Comparison of ENCODE assay signal across 1 cellular context in genomic region chr2:216791303-216791702, GRCh38.
TF ChIP-seq lines count a peak whose summit lies in the region.

No MANE protein-coding gene starts in this region.

TF ChIP-seq in WTC11, 78 proteins besides CTCF, POLR2A, EP300 and RAD21 (continued from another document):
- TF ChIP-seq, protein P1, sequence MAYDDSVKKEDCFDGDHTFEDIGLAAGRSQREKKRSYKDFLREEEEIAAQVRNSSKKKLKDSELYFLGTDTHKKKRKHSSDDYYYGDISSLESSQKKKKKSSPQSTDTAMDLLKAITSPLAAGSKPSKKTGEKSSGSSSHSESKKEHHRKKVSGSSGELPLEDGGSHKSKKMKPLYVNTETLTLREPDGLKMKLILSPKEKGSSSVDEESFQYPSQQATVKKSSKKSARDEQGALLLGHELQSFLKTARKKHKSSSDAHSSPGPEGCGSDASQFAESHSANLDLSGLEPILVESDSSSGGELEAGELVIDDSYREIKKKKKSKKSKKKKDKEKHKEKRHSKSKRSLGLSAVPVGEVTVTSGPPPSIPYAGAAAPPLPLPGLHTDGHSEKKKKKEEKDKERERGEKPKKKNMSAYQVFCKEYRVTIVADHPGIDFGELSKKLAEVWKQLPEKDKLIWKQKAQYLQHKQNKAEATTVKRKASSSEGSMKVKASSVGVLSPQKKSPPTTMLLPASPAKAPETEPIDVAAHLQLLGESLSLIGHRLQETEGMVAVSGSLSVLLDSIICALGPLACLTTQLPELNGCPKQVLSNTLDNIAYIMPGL (CRISPR knock-in tag; IDR thresholded peaks at IDR 0.05), result no peak
- TF ChIP-seq, protein P2, sequence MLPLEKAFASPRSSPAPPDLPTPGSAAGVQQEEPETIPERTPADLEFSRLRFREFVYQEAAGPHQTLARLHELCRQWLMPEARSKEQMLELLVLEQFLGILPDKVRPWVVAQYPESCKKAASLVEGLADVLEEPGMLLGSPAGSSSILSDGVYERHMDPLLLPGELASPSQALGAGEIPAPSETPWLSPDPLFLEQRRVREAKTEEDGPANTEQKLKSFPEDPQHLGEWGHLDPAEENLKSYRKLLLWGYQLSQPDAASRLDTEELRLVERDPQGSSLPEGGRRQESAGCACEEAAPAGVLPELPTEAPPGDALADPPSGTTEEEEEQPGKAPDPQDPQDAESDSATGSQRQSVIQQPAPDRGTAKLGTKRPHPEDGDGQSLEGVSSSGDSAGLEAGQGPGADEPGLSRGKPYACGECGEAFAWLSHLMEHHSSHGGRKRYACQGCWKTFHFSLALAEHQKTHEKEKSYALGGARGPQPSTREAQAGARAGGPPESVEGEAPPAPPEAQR (CRISPR knock-in tag; IDR thresholded peaks at IDR 0.05), result no peak
